In the genomic region with DNA sequence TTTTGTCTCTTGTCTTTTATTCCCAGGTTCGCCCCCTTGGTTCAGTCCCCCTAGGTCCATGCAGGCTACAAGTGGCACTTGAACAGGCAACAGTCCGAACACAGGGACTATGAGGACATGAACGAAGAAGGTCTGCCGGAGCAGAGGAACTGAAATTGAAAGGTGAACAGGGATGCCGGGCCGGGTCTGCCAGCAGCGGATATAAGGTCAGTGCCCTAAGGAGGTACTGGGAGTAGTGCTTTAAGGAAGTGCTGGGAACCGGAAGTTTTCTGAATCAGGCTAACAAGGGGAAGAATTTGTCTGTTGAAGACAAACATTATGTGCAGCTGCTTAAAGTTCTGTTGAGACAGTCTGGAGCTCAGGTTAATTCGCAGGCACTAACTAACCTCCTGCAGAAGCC, we compare ENCODE assay signal across 15 cellular contexts. TPM values are rescaled to one million over a fixed set of nuclear protein-coding genes. Genes with fewer than 3 reads are reported as not detected.
DNase-seq lines count a peak whose midpoint lies in the region; ATAC-seq, FAIRE-seq and TF ChIP-seq lines count a peak whose summit lies in the region.
"Had no signal": no experiment of that assay in that cellular context is flagged by ENCODE, and none has a peak within 500 bp of the region (broad histone marks: within the 10 kb centered on the region; RNA-seq: fewer than 3 reads in every experiment).

No MANE protein-coding gene starts in this region.

- H3K27me3 Mint-ChIP-seq in Calu3 (ENCODE audit: unreplicated experiment): no peaks in the 10 kb centered on the region
- H3K27me3 Mint-ChIP-seq in astrocyte (ENCODE audit: low read depth, unreplicated experiment): no peaks in the 10 kb centered on the region
- H3K27me3 Mint-ChIP-seq in activated naive CD4-positive, alpha-beta T cell treated with anti-CD3 and anti-CD28 coated beads, Interleukin-2, amount 10 ng/mL, durations not matched to agents 7 days and 5 days: peaks cover 23% of the 10 kb centered on the region

- no peaks in the 10 kb centered on the region for H3K36me3 Mint-ChIP-seq in Calu3 (ENCODE audit: insufficient read depth, unreplicated experiment)
- no peaks in the 10 kb centered on the region for H3K36me3 Mint-ChIP-seq in astrocyte (ENCODE audit: low read depth, unreplicated experiment)
- H3K36me3 Mint-ChIP-seq in activated naive CD4-positive, alpha-beta T cell treated with anti-CD3 and anti-CD28 coated beads, Interleukin-2, amount 10 ng/mL, durations not matched to agents 7 days and 5 days: no peaks in the 10 kb centered on the region

- no peak overlapping the region for H3K9ac ChIP-seq in astrocyte (ENCODE audit: low read length)

- no peak overlapping the region for H3K4me3 ChIP-seq in astrocyte (ENCODE audit: insufficient read depth, low read depth, low read length)
- H3K4me3 ChIP-seq in mucosa of descending colon: no peak overlapping the region
- H3K4me3 ChIP-seq: coronary artery had no signal

- DNase-seq in Calu3 (peak; percentile 21), KBM-7 (peak; percentile 76), astrocyte (ENCODE audit: low read depth) (no peak), mucosa of descending colon (peak; percentile 55 to 64 (median 57)), mucosa of gallbladder (ENCODE audit: low spot score) (no peak), cortex of kidney (lab: John Stamatoyannopoulos, UW) (no peak), SHP77 (lab: John Stamatoyannopoulos, UW) (no peak)
- DNase-seq in activated naive CD4-positive, alpha-beta T cell treated with anti-CD3 and anti-CD28 coated beads, Interleukin-2, amount 10 ng/mL, durations not matched to agents 7 days and 5 days: no peak
- DNase-seq: activated CD4-positive, alpha-beta T cell treated with anti-CD3 and anti-CD28 coated beads for 4 hours; activated T-cell treated with anti-CD3 and anti-CD28 coated beads, Interleukin-2, amount 50 U/mL, for 72 hours; amniotic stem cell; NCI-H2029; NCI-H82 had no signal

- no peaks in the 10 kb centered on the region for H3K79me2 ChIP-seq in astrocyte (ENCODE audit: insufficient read depth, low read length)

- peak overlapping the region; percentile 3 for H3K4me3 Mint-ChIP-seq in Calu3 (ENCODE audit: low read depth, unreplicated experiment)
- H3K4me3 Mint-ChIP-seq in astrocyte (ENCODE audit: unreplicated experiment): no peak overlapping the region
- no peak overlapping the region for H3K4me3 Mint-ChIP-seq in activated naive CD4-positive, alpha-beta T cell treated with anti-CD3 and anti-CD28 coated beads, Interleukin-2, amount 10 ng/mL, durations not matched to agents 7 days and 5 days
- H3K4me3 Mint-ChIP-seq: activated T-cell treated with anti-CD3 and anti-CD28 coated beads, Interleukin-2, amount 50 U/mL, for 72 hours had no signal

- no peaks in the 10 kb centered on the region for H4K20me1 ChIP-seq in astrocyte (ENCODE audit: insufficient read depth, low read length)

- H3K27ac Mint-ChIP-seq in Calu3 (ENCODE audit: unreplicated experiment): peak overlapping the region; percentile 24
- H3K27ac Mint-ChIP-seq in astrocyte (ENCODE audit: unreplicated experiment): peak overlapping the region; percentile 9
- H3K27ac Mint-ChIP-seq in activated naive CD4-positive, alpha-beta T cell treated with anti-CD3 and anti-CD28 coated beads, Interleukin-2, amount 10 ng/mL, durations not matched to agents 7 days and 5 days: no peak overlapping the region
- H3K27ac Mint-ChIP-seq: activated T-cell treated with anti-CD3 and anti-CD28 coated beads, Interleukin-2, amount 50 U/mL, for 72 hours had no signal

- H3K4me1 ChIP-seq in astrocyte (ENCODE audit: insufficient read depth, low read length): no peaks in the 10 kb centered on the region
- H3K4me1 ChIP-seq in mucosa of descending colon (ENCODE audit: low read depth): peaks cover 30% of the 10 kb centered on the region

- no peak overlapping the region for H2AFZ ChIP-seq in astrocyte (ENCODE audit: low read depth, low read length)

- H3K9me3 ChIP-seq in astrocyte (ENCODE audit: insufficient read depth, low read depth, low read length) (no peaks in the 10 kb centered on the region), mucosa of descending colon (peaks cover 7% of the 10 kb centered on the region)

- H3K27me3 ChIP-seq in astrocyte (ENCODE audit: insufficient read depth, low read length): no peaks in the 10 kb centered on the region

- H3K4me1 Mint-ChIP-seq in Calu3 (ENCODE audit: low read depth, unreplicated experiment) (peaks cover 60% of the 10 kb centered on the region), astrocyte (ENCODE audit: low read depth, unreplicated experiment) (peaks cover 12% of the 10 kb centered on the region)
- H3K4me1 Mint-ChIP-seq in activated naive CD4-positive, alpha-beta T cell treated with anti-CD3 and anti-CD28 coated beads, Interleukin-2, amount 10 ng/mL, durations not matched to agents 7 days and 5 days: no peaks in the 10 kb centered on the region

- intact Hi-C loops in Calu3 (cut with micrococcal nuclease; ENCODE audit: unreplicated experiment) (loop anchor here (1.0 kb wide), 1 partner anchor 22 kb away; no protein-coding TSS in a partner anchor), mucosa of descending colon (cut with DNase I, micrococcal nuclease) (no loop called here)

- peak; percentile 83 for ATAC-seq in mucosa of descending colon
- ATAC-seq: activated T-cell treated with anti-CD3 and anti-CD28 coated beads, Interleukin-2, amount 50 U/mL, for 72 hours had no signal

- H3K4me2 ChIP-seq in astrocyte (ENCODE audit: low read length): no peak overlapping the region

- peaks cover 9% of the 10 kb centered on the region for H3K9me3 Mint-ChIP-seq in Calu3 (ENCODE audit: low read depth, unreplicated experiment)
- H3K9me3 Mint-ChIP-seq in astrocyte (ENCODE audit: unreplicated experiment): peaks cover 4% of the 10 kb centered on the region
- H3K9me3 Mint-ChIP-seq in activated naive CD4-positive, alpha-beta T cell treated with anti-CD3 and anti-CD28 coated beads, Interleukin-2, amount 10 ng/mL, durations not matched to agents 7 days and 5 days: no peaks in the 10 kb centered on the region

- CTCF ChIA-PET in Calu3 (lab: Charles Lee): interaction anchor here (0.6 kb wide), 1 partner anchor 214 kb away, joined by 3 read pairs; no protein-coding TSS in a partner anchor
- CTCF ChIA-PET in activated naive CD4-positive, alpha-beta T cell treated with anti-CD3 and anti-CD28 coated beads, Interleukin-2, amount 10 ng/mL, durations not matched to agents 7 days and 5 days (lab: Charles Lee): no interaction called here

- no TSS peak for BruUV-seq in Calu3 (replicated peaks; lab: Mats Ljungman, UMichigan)

- TF ChIP-seq CTCF in Calu3 (IDR thresholded peaks at IDR 0.05; ENCODE audit: unreplicated experiment) (no peak), astrocyte (IDR thresholded peaks at IDR 0.05; ENCODE audit: insufficient read depth, low read depth, low read length) (no peak), mucosa of descending colon (IDR thresholded peaks at IDR 0.05) (no peak)

- H3K36me3 ChIP-seq in astrocyte (ENCODE audit: insufficient read depth, low read length) (no peaks in the 10 kb centered on the region), mucosa of descending colon (ENCODE audit: low read depth) (no peaks in the 10 kb centered on the region)

- FAIRE-seq in astrocyte (lab: Jason Lieb, UNC): no peak
- FAIRE-seq: urothelium cell line had no signal

- in situ Hi-C loops in KBM-7 (cut with MboI; ENCODE audit: low pct_unique_long_range_greater_than_20kb, low sequenced_read_pairs): no loop called here

- no peak overlapping the region for H3K27ac ChIP-seq in astrocyte (ENCODE audit: low read depth, low read length)
- H3K27ac ChIP-seq: coronary artery had no signal

RNA-seq across cellular contexts. Expression of gene LSM3, which starts 46.8 kb away (rescaled TPM):
- total RNA-seq in Calu3 (2022) (16.7 and 17.7 TPM in 2 replicates), astrocyte (8.4 and 9.5 TPM in 2 replicates), mucosa of descending colon (10 to 100 TPM in 1 of 3 donors, 1 to 10 TPM in 2; 8.3 to 13.1 (median 9.8) TPM), mucosa of gallbladder (11.3 TPM)

RNA-seq across cellular contexts. Expression of gene XPC, which starts 47.0 kb away (rescaled TPM):
- 23.8 and 24.3 TPM in 2 replicates for total RNA-seq in Calu3 (2022)
- 28.2 and 33.6 TPM in 2 replicates for total RNA-seq in astrocyte
- 10 to 100 TPM; 22.4 to 30.6 (median 26.9) TPM for total RNA-seq in mucosa of descending colon
- 33.3 TPM for total RNA-seq in mucosa of gallbladder

Comparison
In these comparisons a context has a peak if more than half of its experiments do, and no peak if none do; other contexts are left out.
1. DNase-seq: peak in Calu3 (single experiment), KBM-7 (single experiment) and mucosa of descending colon (3 of 3); none in astrocyte (single experiment), mucosa of gallbladder (single experiment), activated naive CD4-positive, alpha-beta T cell treated with anti-CD3 and anti-CD28 coated beads, Interleukin-2, amount 10 ng/mL, durations not matched to agents 7 days and 5 days (single experiment), cortex of kidney (single experiment) and SHP77 (0 of 2).